ENCODE assay signal across 2 cellular contexts in genomic region chr2:137764638-137765037, GRCh38.
TF ChIP-seq lines count a peak whose summit lies in the region.

No MANE protein-coding gene starts in this region.

TF ChIP-seq in GM23338, 12 proteins besides CTCF, POLR2A, EP300 and RAD21 (continued from another document):
- TF ChIP-seq, protein P1, sequence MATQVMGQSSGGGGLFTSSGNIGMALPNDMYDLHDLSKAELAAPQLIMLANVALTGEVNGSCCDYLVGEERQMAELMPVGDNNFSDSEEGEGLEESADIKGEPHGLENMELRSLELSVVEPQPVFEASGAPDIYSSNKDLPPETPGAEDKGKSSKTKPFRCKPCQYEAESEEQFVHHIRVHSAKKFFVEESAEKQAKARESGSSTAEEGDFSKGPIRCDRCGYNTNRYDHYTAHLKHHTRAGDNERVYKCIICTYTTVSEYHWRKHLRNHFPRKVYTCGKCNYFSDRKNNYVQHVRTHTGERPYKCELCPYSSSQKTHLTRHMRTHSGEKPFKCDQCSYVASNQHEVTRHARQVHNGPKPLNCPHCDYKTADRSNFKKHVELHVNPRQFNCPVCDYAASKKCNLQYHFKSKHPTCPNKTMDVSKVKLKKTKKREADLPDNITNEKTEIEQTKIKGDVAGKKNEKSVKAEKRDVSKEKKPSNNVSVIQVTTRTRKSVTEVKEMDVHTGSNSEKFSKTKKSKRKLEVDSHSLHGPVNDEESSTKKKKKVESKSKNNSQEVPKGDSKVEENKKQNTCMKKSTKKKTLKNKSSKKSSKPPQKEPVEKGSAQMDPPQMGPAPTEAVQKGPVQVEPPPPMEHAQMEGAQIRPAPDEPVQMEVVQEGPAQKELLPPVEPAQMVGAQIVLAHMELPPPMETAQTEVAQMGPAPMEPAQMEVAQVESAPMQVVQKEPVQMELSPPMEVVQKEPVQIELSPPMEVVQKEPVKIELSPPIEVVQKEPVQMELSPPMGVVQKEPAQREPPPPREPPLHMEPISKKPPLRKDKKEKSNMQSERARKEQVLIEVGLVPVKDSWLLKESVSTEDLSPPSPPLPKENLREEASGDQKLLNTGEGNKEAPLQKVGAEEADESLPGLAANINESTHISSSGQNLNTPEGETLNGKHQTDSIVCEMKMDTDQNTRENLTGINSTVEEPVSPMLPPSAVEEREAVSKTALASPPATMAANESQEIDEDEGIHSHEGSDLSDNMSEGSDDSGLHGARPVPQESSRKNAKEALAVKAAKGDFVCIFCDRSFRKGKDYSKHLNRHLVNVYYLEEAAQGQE (IDR thresholded peaks at IDR 0.05; ENCODE audit: unreplicated experiment), result no peak
- TF ChIP-seq ZNF462 (CRISPR knock-in tag; IDR thresholded peaks at IDR 0.05), result no peak
- TF ChIP-seq, protein P2, sequence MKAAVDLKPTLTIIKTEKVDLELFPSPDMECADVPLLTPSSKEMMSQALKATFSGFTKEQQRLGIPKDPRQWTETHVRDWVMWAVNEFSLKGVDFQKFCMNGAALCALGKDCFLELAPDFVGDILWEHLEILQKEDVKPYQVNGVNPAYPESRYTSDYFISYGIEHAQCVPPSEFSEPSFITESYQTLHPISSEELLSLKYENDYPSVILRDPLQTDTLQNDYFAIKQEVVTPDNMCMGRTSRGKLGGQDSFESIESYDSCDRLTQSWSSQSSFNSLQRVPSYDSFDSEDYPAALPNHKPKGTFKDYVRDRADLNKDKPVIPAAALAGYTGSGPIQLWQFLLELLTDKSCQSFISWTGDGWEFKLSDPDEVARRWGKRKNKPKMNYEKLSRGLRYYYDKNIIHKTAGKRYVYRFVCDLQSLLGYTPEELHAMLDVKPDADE (IDR thresholded peaks at IDR 0.05), result no peak
- TF ChIP-seq NANOG (IDR thresholded peaks at IDR 0.05; ENCODE audit: borderline replicate concordance), result no peak
- TF ChIP-seq CREB1 (CRISPR knock-in tag; IDR thresholded peaks at IDR 0.05; ENCODE audit: low read depth), result no peak
- TF ChIP-seq ZNF331 (CRISPR knock-in tag; IDR thresholded peaks at IDR 0.05; ENCODE audit: low read depth), result no peak

TF ChIP-seq in WTC11, 78 proteins besides CTCF, POLR2A, EP300 and RAD21 (continued from another document):
- no peak for TF ChIP-seq ZSCAN18 (CRISPR knock-in tag; IDR thresholded peaks at IDR 0.05)
- TF ChIP-seq, protein P3, sequence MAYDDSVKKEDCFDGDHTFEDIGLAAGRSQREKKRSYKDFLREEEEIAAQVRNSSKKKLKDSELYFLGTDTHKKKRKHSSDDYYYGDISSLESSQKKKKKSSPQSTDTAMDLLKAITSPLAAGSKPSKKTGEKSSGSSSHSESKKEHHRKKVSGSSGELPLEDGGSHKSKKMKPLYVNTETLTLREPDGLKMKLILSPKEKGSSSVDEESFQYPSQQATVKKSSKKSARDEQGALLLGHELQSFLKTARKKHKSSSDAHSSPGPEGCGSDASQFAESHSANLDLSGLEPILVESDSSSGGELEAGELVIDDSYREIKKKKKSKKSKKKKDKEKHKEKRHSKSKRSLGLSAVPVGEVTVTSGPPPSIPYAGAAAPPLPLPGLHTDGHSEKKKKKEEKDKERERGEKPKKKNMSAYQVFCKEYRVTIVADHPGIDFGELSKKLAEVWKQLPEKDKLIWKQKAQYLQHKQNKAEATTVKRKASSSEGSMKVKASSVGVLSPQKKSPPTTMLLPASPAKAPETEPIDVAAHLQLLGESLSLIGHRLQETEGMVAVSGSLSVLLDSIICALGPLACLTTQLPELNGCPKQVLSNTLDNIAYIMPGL (CRISPR knock-in tag; IDR thresholded peaks at IDR 0.05), result no peak
- TF ChIP-seq NR3C1 (CRISPR knock-in tag; conservative IDR thresholded peaks at IDR 0.05; ENCODE audit: low read depth), result no peak
- TF ChIP-seq FOXP4 (CRISPR knock-in tag; IDR thresholded peaks at IDR 0.05), result no peak
- TF ChIP-seq NR1H2 (CRISPR knock-in tag; IDR thresholded peaks at IDR 0.05), result no peak
- TF ChIP-seq, protein P4, sequence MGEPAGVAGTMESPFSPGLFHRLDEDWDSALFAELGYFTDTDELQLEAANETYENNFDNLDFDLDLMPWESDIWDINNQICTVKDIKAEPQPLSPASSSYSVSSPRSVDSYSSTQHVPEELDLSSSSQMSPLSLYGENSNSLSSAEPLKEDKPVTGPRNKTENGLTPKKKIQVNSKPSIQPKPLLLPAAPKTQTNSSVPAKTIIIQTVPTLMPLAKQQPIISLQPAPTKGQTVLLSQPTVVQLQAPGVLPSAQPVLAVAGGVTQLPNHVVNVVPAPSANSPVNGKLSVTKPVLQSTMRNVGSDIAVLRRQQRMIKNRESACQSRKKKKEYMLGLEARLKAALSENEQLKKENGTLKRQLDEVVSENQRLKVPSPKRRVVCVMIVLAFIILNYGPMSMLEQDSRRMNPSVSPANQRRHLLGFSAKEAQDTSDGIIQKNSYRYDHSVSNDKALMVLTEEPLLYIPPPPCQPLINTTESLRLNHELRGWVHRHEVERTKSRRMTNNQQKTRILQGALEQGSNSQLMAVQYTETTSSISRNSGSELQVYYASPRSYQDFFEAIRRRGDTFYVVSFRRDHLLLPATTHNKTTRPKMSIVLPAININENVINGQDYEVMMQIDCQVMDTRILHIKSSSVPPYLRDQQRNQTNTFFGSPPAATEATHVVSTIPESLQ (CRISPR knock-in tag; IDR thresholded peaks at IDR 0.05), result no peak
- TF ChIP-seq TP53 (CRISPR knock-in tag; IDR thresholded peaks at IDR 0.05), result no peak
- no peak for TF ChIP-seq SOX15 (CRISPR knock-in tag; IDR thresholded peaks at IDR 0.05)
